21 cellular contexts compared by ENCODE assay signal in genomic region chr2:29502452-29502851, GRCh38.
DNase-seq lines count a peak whose midpoint lies in the region; ATAC-seq and TF ChIP-seq lines count a peak whose summit lies in the region.
"Had no signal": no experiment of that assay in that cellular context is flagged by ENCODE, and none has a peak within 500 bp of the region (broad histone marks: within the 10 kb centered on the region; RNA-seq: fewer than 3 reads in every experiment).

No MANE protein-coding gene starts in this region.

- in situ Hi-C loops in gastrocnemius medialis (cut with MboI; ENCODE audit: low sequenced_read_pairs in 4 of 4) = no loop called here

- ATAC-seq in left cardiac atrium = no peak
- ATAC-seq in GM21423 (IDR thresholded peaks at IDR 0.05; ENCODE audit: unreplicated experiment) = no peak
- ATAC-seq in gastrocnemius medialis = no peak

- peak; percentile 31 for DNase-seq in NCI-H345 (lab: John Stamatoyannopoulos, UW)
- no peak for DNase-seq in NCI-H345 treated with DMSO at 0.1 percent for 48 hours (lab: John Stamatoyannopoulos, UW; ENCODE audit: unreplicated experiment)
- peak; percentile 83 for DNase-seq in NCI-H82 (lab: John Stamatoyannopoulos, UW)
- peak; percentile 50 for DNase-seq in fibroblast of mammary gland (ENCODE audit: low read depth)
- DNase-seq in activated T-cell treated with anti-CD3 and anti-CD28 coated beads, Interleukin-2, amount 50 U/mL, for 1 hour = no peak
- DNase-seq in left cardiac atrium = no peak
- no peak for DNase-seq in gastrocnemius medialis
- DNase-seq: 8988T; activated CD4-positive, alpha-beta T cell treated with anti-CD3 and anti-CD28 coated beads for 4 hours; dorsolateral prefrontal cortex; MG63; naive B cell; NCI-H1417 treated with DMSO at 0.1 percent for 48 hours; NCI-H774; nucleus accumbens; retina; SIG-M5; stomach had no signal

- intact Hi-C loops in left cardiac atrium (cut with DNase I) (no loop called here), gastrocnemius medialis (cut with DNase I; ENCODE audit: low total_unique reads) (no loop called here)

- no peak for TF ChIP-seq POLR2A in gastrocnemius medialis (IDR thresholded peaks at IDR 0.05)

- no peak overlapping the region for H3K27ac ChIP-seq in gastrocnemius medialis
- H3K27ac ChIP-seq: dorsolateral prefrontal cortex, stomach, tibial nerve had no signal

- no peaks in the 10 kb centered on the region for H3K36me3 ChIP-seq in gastrocnemius medialis
- H3K36me3 ChIP-seq: HAP-1, MG63, stomach, tibial nerve had no signal

- H3K9me3 ChIP-seq in gastrocnemius medialis = no peaks in the 10 kb centered on the region
- H3K9me3 ChIP-seq: HAP-1, MG63, stomach had no signal

- H3K27me3 ChIP-seq in gastrocnemius medialis = no peaks in the 10 kb centered on the region
- H3K27me3 ChIP-seq: MG63, tibial nerve had no signal

- H3K4me3 ChIP-seq in fibroblast of mammary gland (ENCODE audit: control insufficient read depth, low read depth, low read length) = no peak overlapping the region
- no peak overlapping the region for H3K4me3 ChIP-seq in gastrocnemius medialis
- H3K4me3 ChIP-seq: dorsolateral prefrontal cortex, HAP-1, MG63, stomach, tibial nerve had no signal

- no peaks in the 10 kb centered on the region for H3K4me1 ChIP-seq in gastrocnemius medialis
- H3K4me1 ChIP-seq: HAP-1, stomach, tibial nerve had no signal

- TF ChIP-seq CTCF in fibroblast of mammary gland (conservative IDR thresholded peaks at IDR 0.05; ENCODE audit: control insufficient read depth, insufficient read depth, low read depth, low read length) (no peak), gastrocnemius medialis (IDR thresholded peaks at IDR 0.05 in 4 of 5, conservative IDR thresholded peaks at IDR 0.05 in 1 of 5) (no peak)

Comparison
In these comparisons a context has a peak if more than half of its experiments do, and no peak if none do; other contexts are left out.
1. DNase-seq: peak in NCI-H345 (single experiment), NCI-H82 (single experiment) and fibroblast of mammary gland (single experiment); none in NCI-H345 treated with DMSO at 0.1 percent for 48 hours (single experiment), activated T-cell treated with anti-CD3 and anti-CD28 coated beads, Interleukin-2, amount 50 U/mL, for 1 hour (single experiment), left cardiac atrium (single experiment) and gastrocnemius medialis (0 of 2).